In genomic region chrX:119871599-119872395, GRCh38 we compare ENCODE assay signal across 8 cellular contexts. TPM values are rescaled to one million over a fixed set of nuclear protein-coding genes. Genes with fewer than 3 reads are reported as not detected.
A peak's percentile ranks its signal among the peaks of the same experiment; 100 is the strongest.
DNase-seq lines count a peak whose midpoint lies in the region; ATAC-seq and TF ChIP-seq lines count a peak whose summit lies in the region.

NDUFA1 (plus strand) TSS chrX:119871832; CDS start chrX:119871912, 80 bp downstream.
RNF113A (minus strand) TSS chrX:119871733; CDS start chrX:119871613, 120 bp downstream.

- peak within 1 kb of the TSS; percentile 84 for H3K9ac ChIP-seq in HUES48 (ENCODE audit: low read depth, low read length)
- H3K9ac ChIP-seq in OCI-LY1 (ENCODE audit: low read length): peak within 1 kb of the TSS; percentile 86

- H3K36me3 ChIP-seq in HUES48 (ENCODE audit: control insufficient read depth, insufficient read depth, low read length) (peaks cover 13% of the 10 kb centered on the region), OCI-LY1 (ENCODE audit: insufficient read depth, low read length) (peaks cover 18% of the 10 kb centered on the region)

- H3K4me1 Mint-ChIP-seq in endothelial cell (ENCODE audit: unreplicated experiment): peaks cover 14% of the 10 kb centered on the region

- no peaks in the 10 kb centered on the region for H3K4me1 ChIP-seq in HUES48 (ENCODE audit: control insufficient read depth, insufficient read depth, low read length)
- peaks cover 8% of the 10 kb centered on the region for H3K4me1 ChIP-seq in OCI-LY1 (ENCODE audit: insufficient read depth, low read length, severe bottlenecking)

- no peaks in the 10 kb centered on the region for H3F3A ChIP-seq in OCI-LY1 (ENCODE audit: insufficient read depth, low read length)

- peak within 1 kb of the TSS; percentile 95 for H3K4me2 ChIP-seq in OCI-LY1 (ENCODE audit: low read length)

- TF ChIP-seq CTCF in OCI-LY1 (IDR thresholded peaks at IDR 0.05; ENCODE audit: low read length): no peak
- no peak for TF ChIP-seq CTCF in endothelial cell (IDR thresholded peaks at IDR 0.05; ENCODE audit: unreplicated experiment)

- H3K36me3 Mint-ChIP-seq in endothelial cell (ENCODE audit: low read depth, unreplicated experiment): no peaks in the 10 kb centered on the region

- H3K9me2 ChIP-seq in OCI-LY1 (ENCODE audit: low read depth, low read length): no peaks in the 10 kb centered on the region

- H3K27me3 Mint-ChIP-seq in endothelial cell (ENCODE audit: unreplicated experiment): peaks cover 6% of the 10 kb centered on the region

- H3K27ac ChIP-seq in HUES48 (ENCODE audit: low read depth, low read length) (peak within 1 kb of the TSS; percentile 91), OCI-LY1 (ENCODE audit: low read depth, low read length, poor library complexity, severe bottlenecking) (peak within 1 kb of the TSS; percentile 92)

- ATAC-seq in GM21423 (IDR thresholded peaks at IDR 0.05; ENCODE audit: unreplicated experiment): peak; percentile 94

- H3K79me2 ChIP-seq in OCI-LY1 (ENCODE audit: insufficient read depth, low read length): 0 out of 2 replicates have a peak, but pooled peaks cover 6% of the 10 kb centered on the region

- H3K27ac Mint-ChIP-seq in endothelial cell (ENCODE audit: unreplicated experiment): peak within 1 kb of the TSS; percentile 96

- no peak within 1 kb of the TSS; the same call in 1 of the 2 replicates for H2AFZ ChIP-seq in OCI-LY1 (ENCODE audit: low read length)

- H3K4me3 ChIP-seq in HUES48 (ENCODE audit: low read depth, low read length) (peak within 1 kb of the TSS; percentile 93), OCI-LY1 (ENCODE audit: low read depth, low read length, poor library complexity, severe bottlenecking) (peak within 1 kb of the TSS; percentile 80)

- H3K9me3 Mint-ChIP-seq in endothelial cell (ENCODE audit: unreplicated experiment): no peaks in the 10 kb centered on the region

- no peaks in the 10 kb centered on the region for H3K27me3 ChIP-seq in HUES48 (ENCODE audit: control insufficient read depth, insufficient read depth, low read length)
- H3K27me3 ChIP-seq in OCI-LY1 (ENCODE audit: insufficient read depth, low read length): no peaks in the 10 kb centered on the region

- peak within 1 kb of the TSS; percentile 96 for H3K4me3 Mint-ChIP-seq in endothelial cell (ENCODE audit: unreplicated experiment)

- peaks cover 15% of the 10 kb centered on the region for H3K9me3 ChIP-seq in HUES48 (ENCODE audit: control insufficient read depth, insufficient read depth, low read length)
- no peaks in the 10 kb centered on the region for H3K9me3 ChIP-seq in OCI-LY1 (ENCODE audit: low read length)

- H4K20me1 ChIP-seq in OCI-LY1 (ENCODE audit: insufficient read depth, low read length): no peaks in the 10 kb centered on the region

- DNase-seq in D341Med (ENCODE audit: low spot score): peak; percentile 86
- DNase-seq in activated CD8-positive, alpha-beta memory T cell treated with anti-CD3 and anti-CD28 coated beads, Interleukin-2, amount 50 U/mL, for 48 hours: peak; percentile 85
- DNase-seq in endothelial cell (ENCODE audit: low spot score): peak; percentile 66
- DNase-seq in middle frontal gyrus (ENCODE audit: extremely low spot score, low spot score): peak; percentile 54
- DNase-seq in stimulated activated CD8-positive, alpha-beta memory T cell treated with anti-CD3 and anti-CD28 coated beads, Interleukin-2, amount 100 ng/mL, for 48 hours (ENCODE audit: low read depth in 2 of 2): peak; percentile 65 to 75

RNA-seq across cellular contexts. Expression of gene NDUFA1, which starts in this region (rescaled TPM):
- total RNA-seq in endothelial cell (ENCODE audit: unreplicated experiment): 95.0 TPM

RNA-seq across cellular contexts. Expression of gene RNF113A, which starts in this region (rescaled TPM):
- total RNA-seq in endothelial cell (ENCODE audit: unreplicated experiment): 16.7 TPM

Comparison
In these comparisons a context has a peak if more than half of its experiments do, and no peak if none do; other contexts are left out.
1. Peak in every context shown above with its lines: DNase-seq, ATAC-seq, H3K4me3 ChIP-seq and H3K27ac ChIP-seq.